8 cellular contexts compared by ENCODE assay signal in genomic region chr2:54570925-54571694, GRCh38.
DNase-seq lines count a peak whose midpoint lies in the region; ATAC-seq and TF ChIP-seq lines count a peak whose summit lies in the region.

No MANE protein-coding gene starts in this region.

- H3K9me3 ChIP-seq in left ventricle myocardium inferior (replicated peaks): no peaks in the 10 kb centered on the region

- H3K4me1 ChIP-seq in left ventricle myocardium inferior: peaks cover 98% of the 10 kb centered on the region

- H3K27me3 ChIP-seq in BJ (ENCODE audit: control insufficient read depth, insufficient read depth, low read length) (no peaks in the 10 kb centered on the region), left ventricle myocardium inferior (ENCODE audit: low read depth) (no peaks in the 10 kb centered on the region)

- TF ChIP-seq CTCF in BJ (IDR thresholded peaks at IDR 0.05; ENCODE audit: insufficient read depth, low read depth, low read length): no peak
- no peak for TF ChIP-seq CTCF in left ventricle myocardium inferior (IDR thresholded peaks at IDR 0.05; ENCODE audit: borderline replicate concordance)

- H3K4me3 ChIP-seq in BJ (ENCODE audit: low read depth, low read length) (no peak overlapping the region), left ventricle myocardium inferior (no peak overlapping the region)

- peak overlapping the region; percentile 75 for H3K27ac ChIP-seq in left ventricle myocardium inferior (replicated peaks)

- DNase-seq in BJ (ENCODE audit: low read depth): peak; percentile 67
- DNase-seq in activated gamma-delta T cell treated with anti-CD3 and anti-CD28 coated beads, Interleukin-2, amount 50 U/mL, for 16 hours (ENCODE audit: low read depth): peak; percentile 47
- peak; percentile 45 for DNase-seq in left ventricle myocardium inferior
- DNase-seq in stimulated activated CD4-positive, alpha-beta T cell treated with anti-CD3 and anti-CD28 coated beads, Interleukin-1b, Interleukin-23, amount 100 ng/mL, for 48 hours: peak; percentile 87
- no peak for DNase-seq in cortex of kidney (lab: John Stamatoyannopoulos, UW)

- POLR2A ChIA-PET in BJ (lab: Charles Lee): no interaction called here

- intact Hi-C loops in left ventricle myocardium inferior (cut with micrococcal nuclease): no loop called here

- ATAC-seq in GM19023 (IDR thresholded peaks at IDR 0.05; ENCODE audit: unreplicated experiment) (peak; percentile 65), HG03108 (IDR thresholded peaks at IDR 0.05; ENCODE audit: unreplicated experiment) (peak; percentile 41)

- CTCF ChIA-PET in BJ (lab: Yijun Ruan, JAX): interaction anchor here (0.9 kb wide), 1 partner anchor 12 kb away, joined by 3 read pairs; no protein-coding TSS in a partner anchor

- H3K36me3 ChIP-seq in BJ (ENCODE audit: control insufficient read depth, insufficient read depth, low read length) (no peaks in the 10 kb centered on the region), left ventricle myocardium inferior (no peaks in the 10 kb centered on the region)

TF ChIP-seq in PFSK-1, 5 proteins besides CTCF, POLR2A, EP300 and RAD21:
- TF ChIP-seq TAF1 (IDR thresholded peaks at IDR 0.05; ENCODE audit: borderline replicate concordance, insufficient read depth, low read length) (no peak), FOXP2 (optimal IDR thresholded peaks at IDR 0.05; ENCODE audit: borderline replicate concordance, extremely low read depth, extremely low read length, insufficient read depth) (peak; percentile 27), REST (IDR thresholded peaks at IDR 0.05; ENCODE audit: insufficient read depth in 1 of 2, low read depth in 2 of 2, low read length in 2 of 2) (no peak)
